27 cellular contexts compared by ENCODE assay signal in genomic region chr3:164620423-164620822, GRCh38.
"Had no signal": no experiment of that assay in that cellular context is flagged by ENCODE, and none has a peak within 500 bp of the region (broad histone marks: within the 10 kb centered on the region; RNA-seq: fewer than 3 reads in every experiment).

No MANE protein-coding gene starts in this region.

- H3K27me3 ChIP-seq: ascending aorta, body of pancreas had no signal

- ATAC-seq: activated CD8-positive, alpha-beta memory T cell treated with anti-CD3 and anti-CD28 coated beads, Interleukin-2, amount 10 ng/mL, durations not matched to agents 7 days and 5 days; activated naive CD4-positive, alpha-beta T cell treated with anti-CD3 and anti-CD28 coated beads, Interleukin-2, amount 50 U/mL, for 72 hours; activated naive CD8-positive, alpha-beta T cell treated with anti-CD3 and anti-CD28 coated beads, Interleukin-2, amount 50 U/mL, for 24 hours; body of pancreas; T-cell had no signal

- FAIRE-seq: bronchial epithelial cell, TTC549 had no signal

- H3K9me3 ChIP-seq: ascending aorta, body of pancreas had no signal

- H3K4me3 ChIP-seq: ascending aorta, body of pancreas, PC-9 had no signal

- DNase-seq: activated B cell treated with CpG ODN at 0.5 μM for 24 hours; activated CD4-positive, alpha-beta T cell treated with anti-CD3 and anti-CD28 coated beads for 1 hour; activated CD4-positive, alpha-beta T cell treated with anti-CD3 and anti-CD28 coated beads, Interleukin-2, amount 10 ng/mL, durations not matched to agents 24 days and 14 days; activated CD4-positive, alpha-beta T cell treated with anti-CD3 and anti-CD28 coated beads, Interleukin-2, amount 50 U/mL, for 48 hours; activated CD8-positive, alpha-beta memory T cell treated with anti-CD3 and anti-CD28 coated beads, Interleukin-2, amount 10 ng/mL, durations not matched to agents 7 days and 5 days; activated effector memory CD4-positive, alpha-beta T cell treated with Interleukin-2 at 50 U/mL for 16 hours; activated naive CD4-positive, alpha-beta T cell; activated naive CD8-positive, alpha-beta T cell treated with anti-CD3 and anti-CD28 coated beads, Interleukin-2, amount 50 U/mL, for 24 hours; activated T-cell treated with anti-CD3 and anti-CD28 coated beads, Interleukin-2, amount 50 U/mL, for 24 hours; amniotic stem cell; body of pancreas; central memory CD4-positive, alpha-beta T cell; cortex of kidney; NCI-H1105 treated with DMSO at 0.1 percent for 48 hours; NCI-H1436 treated with DMSO at 0.1 percent for 48 hours; NCI-H187; NCI-H2081; NCI-H524; PC-9; SIG-M5; T-cell; T-helper 2 cell; T1000 had no signal

- H3K27ac ChIP-seq: ascending aorta, body of pancreas, PC-9 had no signal

- H3K36me3 ChIP-seq: ascending aorta had no signal

- H2AFZ ChIP-seq: PC-9 had no signal

- H3K4me2 ChIP-seq: PC-9 had no signal
